ENCODE assay signal across 1 cellular context in genomic region chr11:46341454-46341853, GRCh38.
TF ChIP-seq lines count a peak whose summit lies in the region.

No MANE protein-coding gene starts in this region.

TF ChIP-seq in H1, 55 proteins besides CTCF, POLR2A, EP300 and RAD21:
- TF ChIP-seq KDM1A (IDR thresholded peaks at IDR 0.05; ENCODE audit: borderline replicate concordance, low read length), result peak; percentile 82
- TF ChIP-seq CBX5 (IDR thresholded peaks at IDR 0.05; ENCODE audit: low read depth, low read length), result no peak
